1 cellular context compared by ENCODE assay signal in genomic region chr10:79116801-79117723, GRCh38.
TF ChIP-seq lines count a peak whose summit lies in the region.

No MANE protein-coding gene starts in this region.

TF ChIP-seq in H1, 55 proteins besides CTCF, POLR2A, EP300 and RAD21 (continued from another document):
- TF ChIP-seq CHD7 (IDR thresholded peaks at IDR 0.05; ENCODE audit: insufficient replicate concordance, low read length) (peak; percentile 90), EZH2 (IDR thresholded peaks at IDR 0.05; ENCODE audit: low read depth, low read length, severe bottlenecking) (no peak)
